Comparison of ENCODE assay signal across 23 cellular contexts in genomic region chr6:135895231-135895931, GRCh38. TPM values are rescaled to one million over a fixed set of nuclear protein-coding genes. Genes with fewer than 3 reads are reported as not detected.
DNase-seq lines count a peak whose midpoint lies in the region; ATAC-seq and TF ChIP-seq lines count a peak whose summit lies in the region.
"Had no signal": no experiment of that assay in that cellular context is flagged by ENCODE, and none has a peak within 500 bp of the region (broad histone marks: within the 10 kb centered on the region; RNA-seq: fewer than 3 reads in every experiment).

No MANE protein-coding gene starts in this region.

- no peak for DNase-seq in left lobe of liver (ENCODE audit: low spot score)
- DNase-seq in osteoblast (ENCODE audit: insufficient read length, low spot score, missing footprints) = no peak
- no peak for DNase-seq in tibial nerve (ENCODE audit: low spot score in 2 of 2)
- no peak for DNase-seq in left lung
- DNase-seq in NCI-H146 treated with DMSO at 0.1 percent for 48 hours (lab: John Stamatoyannopoulos, UW; ENCODE audit: unreplicated experiment) = no peak
- DNase-seq in stimulated activated CD4-positive, alpha-beta T cell treated with anti-CD3 and anti-CD28 coated beads, Interleukin-4, amount 100 ng/mL, for 24 hours = no peak
- DNase-seq in DMS79 (lab: John Stamatoyannopoulos, UW) = no peak
- DNase-seq: 8988T; ACHN; AML-193; BE2C; CD4-positive, alpha-beta T cell; CD8-positive, alpha-beta memory T cell; DMS 273 treated with DMSO at 0.1 percent for 48 hours; DMS79 treated with DMSO at 0.1 percent for 48 hours; GF-D8; GOT3; HFFc6 had no signal

- H3K27me3 ChIP-seq in osteoblast (ENCODE audit: insufficient read depth, low read length) (no peaks in the 10 kb centered on the region), tibial nerve (no peaks in the 10 kb centered on the region), left lung (no peaks in the 10 kb centered on the region)
- H3K27me3 ChIP-seq: BE2C; BLaER1 treated with 17β-estradiol and CSF1 and Interleukin-3, amounts not matched to agents 10 nM and 100 nM had no signal

- H3K9me3 ChIP-seq in osteoblast (ENCODE audit: low read depth, low read length) (no peaks in the 10 kb centered on the region), tibial nerve (no peaks in the 10 kb centered on the region), left lung (no peaks in the 10 kb centered on the region)
- H3K9me3 ChIP-seq: A549; BE2C; BLaER1 treated with 17β-estradiol and CSF1 and Interleukin-3, amounts not matched to agents 10 nM and 100 nM; HAP-1 had no signal

- no peak for TF ChIP-seq POLR2A in tibial nerve (IDR thresholded peaks at IDR 0.05)

- peak overlapping the region; percentile 58 for H3K27ac ChIP-seq in angular gyrus (ENCODE audit: low read depth, low read length)
- H3K27ac ChIP-seq in osteoblast (ENCODE audit: low read depth, low read length) = no peak overlapping the region
- H3K27ac ChIP-seq in tibial nerve = peak overlapping the region in 3 of 4 donors; percentile 34 to 59 (median 51)
- no peak overlapping the region for H3K27ac ChIP-seq in left lung
- H3K27ac ChIP-seq: A549; BLaER1 treated with 17β-estradiol and CSF1 and Interleukin-3, amounts not matched to agents 10 nM and 100 nM had no signal

- H4K20me1 ChIP-seq in osteoblast (ENCODE audit: insufficient read depth, low read length) = no peaks in the 10 kb centered on the region
- H4K20me1 ChIP-seq: BLaER1 treated with 17β-estradiol and CSF1 and Interleukin-3, amounts not matched to agents 10 nM and 100 nM had no signal

- WGBS in tibial nerve, 2 donors = 45 to 58% methylated on average over 8 of the region's 8 CpGs

- peak overlapping the region; percentile 5 for H2AFZ ChIP-seq in osteoblast (ENCODE audit: low read length)

- no peak overlapping the region for H3K4me2 ChIP-seq in osteoblast (ENCODE audit: insufficient read depth, low read length)
- H3K4me2 ChIP-seq: A549; BLaER1 treated with 17β-estradiol and CSF1 and Interleukin-3, amounts not matched to agents 10 nM and 100 nM had no signal

- H3K4me1 ChIP-seq in osteoblast (ENCODE audit: insufficient read depth, low read length) (no peaks in the 10 kb centered on the region), tibial nerve (peaks cover 0 to 9% (median 0%) of the 10 kb centered on the region in 4 donors), left lung (no peaks in the 10 kb centered on the region)
- H3K4me1 ChIP-seq: A549; BE2C; BLaER1 treated with 17β-estradiol and CSF1 and Interleukin-3, amounts not matched to agents 10 nM and 100 nM; HAP-1 had no signal

- H3K79me2 ChIP-seq in osteoblast (ENCODE audit: insufficient read depth, low read length) = peaks cover 7% of the 10 kb centered on the region

- ATAC-seq in left lobe of liver (peak; percentile 68), left lung (no peak)
- ATAC-seq: A549 had no signal

- intact Hi-C loops in left lung (cut with DNase I) = no loop called here

- H3K4me3 ChIP-seq in osteoblast (ENCODE audit: insufficient read depth, low read length) (no peak overlapping the region), tibial nerve (no peak overlapping the region), left lung (no peak overlapping the region)
- H3K4me3 ChIP-seq: A549; BLaER1 treated with 17β-estradiol and CSF1 and Interleukin-3, amounts not matched to agents 10 nM and 100 nM; HAP-1 had no signal

- no peaks in the 10 kb centered on the region for H3K36me3 ChIP-seq in osteoblast (ENCODE audit: insufficient read depth, low read length)
- no peaks in the 10 kb centered on the region for H3K36me3 ChIP-seq in tibial nerve
- no peaks in the 10 kb centered on the region for H3K36me3 ChIP-seq in left lung
- H3K36me3 ChIP-seq: BE2C; BLaER1 treated with 17β-estradiol and CSF1 and Interleukin-3, amounts not matched to agents 10 nM and 100 nM; HAP-1 had no signal

- TF ChIP-seq CTCF in osteoblast (IDR thresholded peaks at IDR 0.05; ENCODE audit: extremely low read depth, low read depth, low read length) (no peak), tibial nerve (IDR thresholded peaks at IDR 0.05) (no peak), left lung (IDR thresholded peaks at IDR 0.05) (no peak)

- no peak for TF ChIP-seq EP300 in tibial nerve (IDR thresholded peaks at IDR 0.05)

RNA-seq across cellular contexts. Expression of gene PDE7B, which starts 43.9 kb away (rescaled TPM):
- total RNA-seq in left lobe of liver (3.4 TPM), osteoblast (25.3 and 33.9 TPM in 2 replicates), tibial nerve (10 to 100 TPM; 12.9 to 22.5 (median 16.4) TPM), left lung (1 to 10 TPM; 1.3 to 1.5 TPM)
- total RNA-seq: G401 had no signal

Comparison
In these comparisons a context has a peak if more than half of its experiments do, and no peak if none do; other contexts are left out.
1. H3K27ac ChIP-seq: peak in angular gyrus (single experiment) and tibial nerve (3 of 4); none in osteoblast (single experiment) and left lung (0 of 2).